ENCODE assay signal across 8 cellular contexts in the genomic region with DNA sequence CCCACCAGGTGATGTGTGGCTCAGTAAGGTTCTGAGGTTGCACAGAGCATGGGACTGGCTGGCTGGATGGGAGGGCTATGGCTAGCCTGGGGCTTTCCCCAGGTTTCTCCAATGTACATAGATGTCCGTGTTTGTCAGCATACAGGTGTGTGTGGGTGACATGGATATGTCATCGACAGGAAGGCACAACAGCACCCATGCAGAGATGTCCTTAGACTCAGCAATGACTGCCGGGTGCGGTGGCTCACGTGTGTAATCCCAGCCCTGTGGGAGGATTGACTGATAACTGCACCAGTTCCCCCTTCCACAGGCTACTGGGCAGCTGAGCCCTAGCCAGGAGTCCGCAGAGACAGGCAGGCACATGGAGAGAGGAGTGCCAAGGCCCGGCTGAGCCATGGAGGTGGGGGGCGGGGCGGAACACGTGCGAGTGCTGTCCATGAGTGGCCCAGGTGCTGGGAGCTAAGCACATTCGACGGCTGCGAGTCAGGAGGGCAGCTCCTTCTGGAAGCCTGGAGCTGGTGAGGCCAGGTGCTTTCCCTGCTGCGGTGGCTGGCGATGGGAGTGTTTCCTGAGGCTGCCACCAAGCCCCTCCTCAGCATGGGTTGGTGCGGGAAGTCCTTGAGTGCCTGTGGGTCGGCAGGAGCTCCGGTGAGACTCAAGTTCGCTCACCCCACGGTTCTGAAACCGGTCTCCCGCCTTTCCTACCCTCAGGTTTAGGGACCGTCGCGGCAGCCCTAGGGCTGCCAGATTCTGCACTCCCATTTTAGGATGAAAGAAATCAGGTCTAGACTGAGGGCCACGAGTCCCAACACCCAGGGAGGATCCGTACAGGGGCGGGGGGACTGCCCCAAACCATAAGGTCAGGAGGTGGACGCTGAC. TPM values are rescaled to one million over a fixed set of nuclear protein-coding genes. Genes with fewer than 3 reads are reported as not detected.
DNase-seq lines count a peak whose midpoint lies in the region; ATAC-seq and FAIRE-seq lines count a peak whose summit lies in the region.

No MANE protein-coding gene starts in this region.

- H3K9me3 ChIP-seq in iPS-15b (ENCODE audit: control insufficient read depth, insufficient read depth, low read length), result no peaks in the 10 kb centered on the region
- H3K9me3 ChIP-seq in small intestine (ENCODE audit: control insufficient read depth, low read depth), result no peaks in the 10 kb centered on the region

- H3K9ac ChIP-seq in iPS-15b (ENCODE audit: low read depth, low read length), result peak overlapping the region; percentile 26

- peak; percentile 51 for DNase-seq in DMS153 (lab: John Stamatoyannopoulos, UW)
- peak; percentile 68 for DNase-seq in NCI-H774 (lab: John Stamatoyannopoulos, UW)
- DNase-seq in small intestine, result peak; percentile 39
- no peak for DNase-seq in GM19240 (ENCODE audit: insufficient read length, low spot score)

- WGBS in adipose tissue, 3 donors, result 17 to 30% (median 25%) methylated on average over 26 to 30 of the region's 30 CpGs
- 20 to 26% (median 25%) methylated on average over 30 of the region's 30 CpGs for WGBS in small intestine, 3 donors

- H3K4me1 ChIP-seq in iPS-15b (ENCODE audit: control insufficient read depth, insufficient read depth, low read length), result peaks cover 2% of the 10 kb centered on the region
- peaks cover 0 to 3% of the 10 kb centered on the region in 2 donors for H3K4me1 ChIP-seq in small intestine (ENCODE audit: control insufficient read depth in 2 of 2, insufficient read depth in 1 of 2, low read depth in 1 of 2, low read length in 1 of 2)

- peak overlapping the region; percentile 74 for H3K27ac ChIP-seq in adipose tissue (ENCODE audit: low read depth, low read length)
- H3K27ac ChIP-seq in small intestine (ENCODE audit: low read depth in 1 of 2, low read length in 1 of 2), result peak overlapping the region; percentile 73 to 98

- H3K4me3 ChIP-seq in iPS-15b (ENCODE audit: low read depth, low read length) (peak overlapping the region; percentile 77), small intestine (ENCODE audit: low read depth in 1 of 2, low read length in 2 of 2) (peak overlapping the region; percentile 90 to 93)

- FAIRE-seq in small intestine (lab: Jason Lieb, UNC), result no peak

- H3K27me3 ChIP-seq in iPS-15b (ENCODE audit: control insufficient read depth, insufficient read depth, low read length) (peaks cover 19% of the 10 kb centered on the region), small intestine (ENCODE audit: control insufficient read depth in 2 of 2, insufficient read depth in 2 of 2, low read length in 2 of 2) (no peaks in the 10 kb centered on the region)

- ATAC-seq in HG02759 (IDR thresholded peaks at IDR 0.05; ENCODE audit: unreplicated experiment) (peak; percentile 2), HG03354 (IDR thresholded peaks at IDR 0.05; ENCODE audit: poor library complexity, severe bottlenecking, unreplicated experiment) (no peak)

- no peaks in the 10 kb centered on the region for H3K36me3 ChIP-seq in iPS-15b (ENCODE audit: control insufficient read depth, insufficient read depth, low read length)
- H3K36me3 ChIP-seq in small intestine (ENCODE audit: control insufficient read depth in 2 of 2, insufficient read depth in 2 of 2, low read length in 2 of 2), result no peaks in the 10 kb centered on the region

RNA-seq across cellular contexts. Expression of gene ASPSCR1, which starts 0.9 kb away (rescaled TPM):
- polyA plus RNA-seq in adipose tissue (10 to 100 TPM; 17.7 to 35.4 (median 31.0) TPM), small intestine (10 to 100 TPM; 37.2 to 96.7 (median 57.7) TPM)

RNA-seq across cellular contexts. Expression of gene NOTUM, which starts 15.6 kb away (rescaled TPM):
- polyA plus RNA-seq in adipose tissue (under 1 TPM; 0.03 to 0.67 (median 0.31) TPM), small intestine (1 to 10 TPM in 1 of 3 donors, not detected in 2; 1.0 TPM)

RNA-seq across cellular contexts. Expression of gene MYADML2, which starts 29.5 kb away (rescaled TPM):
- not detected for polyA plus RNA-seq in adipose tissue
- polyA plus RNA-seq in small intestine, result under 1 TPM in 1 of 3 donors, not detected in 2; 0.03 TPM

RNA-seq across cellular contexts. Expression of gene PYCR1, which starts 39.5 kb away (rescaled TPM):
- polyA plus RNA-seq in adipose tissue, result 10 to 100 TPM in 2 of 3 donors, 1 to 10 TPM in 1; 9.2 to 63.5 (median 34.9) TPM
- 10 to 100 TPM in 1 of 3 donors, 1 to 10 TPM in 2; 8.3 to 71.6 (median 9.5) TPM for polyA plus RNA-seq in small intestine

RNA-seq across cellular contexts. Expression of gene CENPX, which starts 46.1 kb away (rescaled TPM):
- polyA plus RNA-seq in adipose tissue, result 10 to 100 TPM; 60.7 to 80.9 (median 76.8) TPM
- polyA plus RNA-seq in small intestine, result 100 to 1,000 TPM; 118 to 241 (median 126) TPM
